ENCODE assay signal across 1 cellular context in the genomic region with DNA sequence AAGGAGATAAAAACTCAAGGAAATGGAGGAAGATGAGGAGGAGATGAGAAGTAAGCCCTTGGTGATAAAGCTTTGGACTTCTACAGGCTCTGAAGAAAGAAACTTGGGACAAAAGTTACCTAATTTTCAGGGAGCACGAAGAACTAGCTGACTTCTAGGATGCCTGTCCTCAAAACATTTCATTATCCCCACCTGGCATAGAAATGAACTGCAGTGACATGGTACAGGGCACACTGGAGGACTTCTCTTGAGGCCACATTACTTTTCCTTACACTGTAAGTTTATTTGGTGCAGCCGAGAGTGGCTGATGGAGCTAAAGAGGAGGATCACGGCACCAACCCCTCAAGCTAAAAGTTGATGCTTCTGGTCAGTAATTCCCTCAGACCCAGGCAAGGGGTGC.
TF ChIP-seq lines count a peak whose summit lies in the region.

No MANE protein-coding gene starts in this region.

TF ChIP-seq in GM23338, 12 proteins besides CTCF, POLR2A, EP300 and RAD21 (continued from another document):
- TF ChIP-seq, protein P1, sequence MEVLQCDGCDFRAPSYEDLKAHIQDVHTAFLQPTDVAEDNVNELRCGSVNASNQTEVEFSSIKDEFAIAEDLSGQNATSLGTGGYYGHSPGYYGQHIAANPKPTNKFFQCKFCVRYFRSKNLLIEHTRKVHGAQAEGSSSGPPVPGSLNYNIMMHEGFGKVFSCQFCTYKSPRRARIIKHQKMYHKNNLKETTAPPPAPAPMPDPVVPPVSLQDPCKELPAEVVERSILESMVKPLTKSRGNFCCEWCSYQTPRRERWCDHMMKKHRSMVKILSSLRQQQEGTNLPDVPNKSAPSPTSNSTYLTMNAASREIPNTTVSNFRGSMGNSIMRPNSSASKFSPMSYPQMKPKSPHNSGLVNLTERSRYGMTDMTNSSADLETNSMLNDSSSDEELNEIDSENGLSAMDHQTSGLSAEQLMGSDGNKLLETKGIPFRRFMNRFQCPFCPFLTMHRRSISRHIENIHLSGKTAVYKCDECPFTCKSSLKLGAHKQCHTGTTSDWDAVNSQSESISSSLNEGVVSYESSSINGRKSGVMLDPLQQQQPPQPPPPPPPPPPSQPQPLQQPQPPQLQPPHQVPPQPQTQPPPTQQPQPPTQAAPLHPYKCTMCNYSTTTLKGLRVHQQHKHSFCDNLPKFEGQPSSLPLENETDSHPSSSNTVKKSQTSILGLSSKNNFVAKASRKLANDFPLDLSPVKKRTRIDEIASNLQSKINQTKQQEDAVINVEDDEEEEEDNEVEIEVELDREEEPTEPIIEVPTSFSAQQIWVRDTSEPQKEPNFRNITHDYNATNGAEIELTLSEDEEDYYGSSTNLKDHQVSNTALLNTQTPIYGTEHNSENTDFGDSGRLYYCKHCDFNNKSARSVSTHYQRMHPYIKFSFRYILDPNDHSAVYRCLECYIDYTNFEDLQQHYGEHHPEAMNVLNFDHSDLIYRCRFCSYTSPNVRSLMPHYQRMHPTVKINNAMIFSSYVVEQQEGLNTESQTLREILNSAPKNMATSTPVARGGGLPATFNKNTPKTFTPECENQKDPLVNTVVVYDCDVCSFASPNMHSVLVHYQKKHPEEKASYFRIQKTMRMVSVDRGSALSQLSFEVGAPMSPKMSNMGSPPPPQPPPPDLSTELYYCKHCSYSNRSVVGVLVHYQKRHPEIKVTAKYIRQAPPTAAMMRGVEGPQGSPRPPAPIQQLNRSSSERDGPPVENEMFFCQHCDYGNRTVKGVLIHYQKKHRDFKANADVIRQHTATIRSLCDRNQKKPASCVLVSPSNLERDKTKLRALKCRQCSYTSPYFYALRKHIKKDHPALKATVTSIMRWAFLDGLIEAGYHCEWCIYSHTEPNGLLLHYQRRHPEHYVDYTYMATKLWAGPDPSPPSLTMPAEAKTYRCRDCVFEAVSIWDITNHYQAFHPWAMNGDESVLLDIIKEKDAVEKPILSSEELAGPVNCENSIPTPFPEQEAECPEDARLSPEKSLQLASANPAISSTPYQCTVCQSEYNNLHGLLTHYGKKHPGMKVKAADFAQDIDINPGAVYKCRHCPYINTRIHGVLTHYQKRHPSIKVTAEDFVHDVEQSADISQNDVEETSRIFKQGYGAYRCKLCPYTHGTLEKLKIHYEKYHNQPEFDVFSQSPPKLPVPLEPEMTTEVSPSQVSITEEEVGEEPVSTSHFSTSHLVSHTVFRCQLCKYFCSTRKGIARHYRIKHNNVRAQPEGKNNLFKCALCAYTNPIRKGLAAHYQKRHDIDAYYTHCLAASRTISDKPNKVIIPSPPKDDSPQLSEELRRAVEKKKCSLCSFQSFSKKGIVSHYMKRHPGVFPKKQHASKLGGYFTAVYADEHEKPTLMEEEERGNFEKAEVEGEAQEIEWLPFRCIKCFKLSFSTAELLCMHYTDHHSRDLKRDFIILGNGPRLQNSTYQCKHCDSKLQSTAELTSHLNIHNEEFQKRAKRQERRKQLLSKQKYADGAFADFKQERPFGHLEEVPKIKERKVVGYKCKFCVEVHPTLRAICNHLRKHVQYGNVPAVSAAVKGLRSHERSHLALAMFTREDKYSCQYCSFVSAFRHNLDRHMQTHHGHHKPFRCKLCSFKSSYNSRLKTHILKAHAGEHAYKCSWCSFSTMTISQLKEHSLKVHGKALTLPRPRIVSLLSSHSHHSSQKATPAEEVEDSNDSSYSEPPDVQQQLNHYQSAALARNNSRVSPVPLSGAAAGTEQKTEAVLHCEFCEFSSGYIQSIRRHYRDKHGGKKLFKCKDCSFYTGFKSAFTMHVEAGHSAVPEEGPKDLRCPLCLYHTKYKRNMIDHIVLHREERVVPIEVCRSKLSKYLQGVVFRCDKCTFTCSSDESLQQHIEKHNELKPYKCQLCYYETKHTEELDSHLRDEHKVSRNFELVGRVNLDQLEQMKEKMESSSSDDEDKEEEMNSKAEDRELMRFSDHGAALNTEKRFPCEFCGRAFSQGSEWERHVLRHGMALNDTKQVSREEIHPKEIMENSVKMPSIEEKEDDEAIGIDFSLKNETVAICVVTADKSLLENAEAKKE (CRISPR knock-in tag; IDR thresholded peaks at IDR 0.05), result no peak
- TF ChIP-seq POLR2AphosphoS5 (IDR thresholded peaks at IDR 0.05; ENCODE audit: low read depth), result no peak
